In the genomic region with DNA sequence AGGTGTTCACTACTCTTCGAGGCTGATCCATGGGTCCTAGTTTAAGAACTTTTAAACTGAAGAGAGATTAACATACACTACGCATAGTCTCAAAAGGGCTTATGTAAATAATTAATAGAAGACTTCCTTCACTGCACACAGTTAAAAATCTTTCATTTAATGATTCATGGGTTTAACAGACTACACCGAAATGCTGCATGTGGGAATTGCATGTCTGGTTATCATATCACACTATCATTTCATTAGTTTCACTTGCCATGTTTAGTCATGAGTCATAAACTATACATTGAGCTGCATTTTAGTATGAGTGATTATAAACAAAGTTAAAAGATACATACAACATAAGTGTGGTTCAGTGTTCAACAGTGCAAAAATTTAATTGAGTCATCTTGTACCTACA, we compare ENCODE assay signal across 9 cellular contexts. TPM values are rescaled to one million over a fixed set of nuclear protein-coding genes. Genes with fewer than 3 reads are reported as not detected.
A peak's percentile ranks its signal among the peaks of the same experiment; 100 is the strongest.
DNase-seq lines count a peak whose midpoint lies in the region; ATAC-seq, FAIRE-seq and TF ChIP-seq lines count a peak whose summit lies in the region.
"Had no signal": no experiment of that assay in that cellular context is flagged by ENCODE, and none has a peak within 500 bp of the region (broad histone marks: within the 10 kb centered on the region; RNA-seq: fewer than 3 reads in every experiment).

No MANE protein-coding gene starts in this region.

- H3K27ac ChIP-seq in heart right ventricle (no peak overlapping the region), SJCRH30 (no peak overlapping the region)

- H3K4me1 Mint-ChIP-seq in nephron progenitor cell, result no peaks in the 10 kb centered on the region

- TF ChIP-seq CTCF in heart right ventricle (IDR thresholded peaks at IDR 0.05), result no peak
- no peak for TF ChIP-seq CTCF in nephron progenitor cell (IDR thresholded peaks at IDR 0.05)

- H3K27me3 ChIP-seq in heart right ventricle (no peaks in the 10 kb centered on the region), SJCRH30 (no peaks in the 10 kb centered on the region)

- intact Hi-C loops in heart right ventricle (cut with DNase I), result no loop called here

- H3K27me3 Mint-ChIP-seq in nephron progenitor cell (ENCODE audit: low read depth, poor library complexity), result no peaks in the 10 kb centered on the region

- H3K9me3 ChIP-seq in heart right ventricle (no peaks in the 10 kb centered on the region), SJCRH30 (replicated peaks) (no peaks in the 10 kb centered on the region)

- H3K4me1 ChIP-seq in heart right ventricle (peaks cover 0 to 9% (median 0%) of the 10 kb centered on the region in 9 donors), SJCRH30 (no peaks in the 10 kb centered on the region)

- FAIRE-seq in HTR-8/SVneo (lab: Jason Lieb, UNC), result no peak

- WGBS in heart right ventricle, 2 donors, result 86 to 92% methylated on average over 3 of the region's 3 CpGs

- ATAC-seq in GM18519 (IDR thresholded peaks at IDR 0.05; ENCODE audit: low FRiP score, unreplicated experiment), result peak; percentile 76
- peak; percentile 91 for ATAC-seq in GM21737 (IDR thresholded peaks at IDR 0.05; ENCODE audit: unreplicated experiment)
- peak; percentile 85 for ATAC-seq in HG03521 (IDR thresholded peaks at IDR 0.05; ENCODE audit: unreplicated experiment)
- ATAC-seq in heart right ventricle, result no peak

- DNase-seq in kidney glomerular epithelial cell (lab: John Stamatoyannopoulos, UW) (peak; percentile 67), heart right ventricle (no peak), nephron progenitor cell (no peak), SJCRH30 (no peak), HTR-8/SVneo (ENCODE audit: insufficient read length, low spot score) (no peak)
- DNase-seq: islet precursor cell had no signal

- H3K36me3 ChIP-seq in heart right ventricle (peaks cover 0 to 93% (median 5%) of the 10 kb centered on the region in 9 donors), SJCRH30 (peaks cover 89% of the 10 kb centered on the region)

- no peak overlapping the region for H3K4me3 ChIP-seq in heart right ventricle
- no peak overlapping the region for H3K4me3 ChIP-seq in SJCRH30

- no peaks in the 10 kb centered on the region for H3K9me3 Mint-ChIP-seq in nephron progenitor cell

- H3K4me3 Mint-ChIP-seq in nephron progenitor cell, result no peak overlapping the region

- H3K27ac Mint-ChIP-seq in nephron progenitor cell, result no peak overlapping the region

- H3K36me3 Mint-ChIP-seq in nephron progenitor cell (ENCODE audit: low read depth), result peaks cover 33% of the 10 kb centered on the region

RNA-seq across cellular contexts. Expression of a gene that starts 31.2 kb away (rescaled TPM):
- 10 to 100 TPM; 40.8 to 73.5 (median 59.2) TPM for total RNA-seq in heart right ventricle
- 10 to 100 TPM; 17.1 to 29.4 TPM for polyA plus RNA-seq in heart right ventricle
- 243 and 283 TPM in 2 replicates for total RNA-seq in SJCRH30 (2014; rRNA removed; shearing (Covaris generic))

Comparison
In these comparisons a context has a peak if more than half of its experiments do, and no peak if none do; other contexts are left out.
1. ATAC-seq: peak in GM18519 (single experiment), GM21737 (single experiment) and HG03521 (single experiment); none in heart right ventricle (0 of 8).